In the genomic region with DNA sequence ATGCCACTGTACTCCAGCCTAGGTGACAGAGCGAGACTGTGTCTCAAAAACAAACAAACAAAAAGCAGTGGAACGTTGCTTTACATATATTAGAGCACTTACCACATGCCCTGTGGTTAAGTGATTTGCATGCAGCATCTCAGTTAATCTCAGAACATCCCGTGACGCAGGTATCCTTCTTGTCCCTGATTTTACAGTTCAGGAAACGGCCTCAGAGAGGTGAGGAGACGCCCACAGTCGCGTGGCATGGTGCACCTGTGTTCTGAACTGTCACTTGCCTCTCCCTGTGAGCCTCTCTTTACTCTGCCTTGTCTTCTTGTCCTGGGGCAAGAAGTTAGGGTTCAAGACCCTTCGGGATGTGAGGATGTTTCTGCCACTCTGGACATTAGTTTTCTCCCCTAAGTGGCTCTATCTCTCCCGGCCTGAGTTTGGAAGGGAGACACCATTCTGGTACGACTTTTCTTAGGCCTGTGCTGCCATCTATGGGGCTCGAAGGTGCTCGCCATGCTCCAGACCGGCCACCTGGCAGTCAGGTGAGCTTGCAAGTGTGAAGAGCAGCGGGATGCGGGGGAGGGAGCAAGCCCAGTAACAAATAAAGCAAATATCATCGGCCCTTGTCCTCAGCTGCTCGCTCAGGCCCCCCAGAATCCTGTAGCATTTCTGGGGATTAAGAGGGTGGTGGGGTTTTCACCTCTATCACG, we compare ENCODE assay signal across 8 cellular contexts. TPM values are rescaled to one million over a fixed set of nuclear protein-coding genes. Genes with fewer than 3 reads are reported as not detected.
A peak's percentile ranks its signal among the peaks of the same experiment; 100 is the strongest.
DNase-seq lines count a peak whose midpoint lies in the region; ATAC-seq and TF ChIP-seq lines count a peak whose summit lies in the region.

No MANE protein-coding gene starts in this region.

- H3K4me3 Mint-ChIP-seq in naive B cell = peak overlapping the region; percentile 78 to 89 (median 82)

- no peak for TF ChIP-seq POLR2A in suprapubic skin (IDR thresholded peaks at IDR 0.05)

- H4K20me1 ChIP-seq in OCI-LY3 (ENCODE audit: insufficient read depth, low read length) (no peaks in the 10 kb centered on the region), fibroblast of lung (ENCODE audit: control insufficient read depth, extremely low read depth, insufficient read depth, low read length) (no peaks in the 10 kb centered on the region)

- H3K27me3 Mint-ChIP-seq in naive B cell = peaks cover 0 to 3% (median 0%) of the 10 kb centered on the region in 3 donors

- H3K9ac ChIP-seq in HUES64 (ENCODE audit: low read depth, low read length) (0 out of 2 replicates have a peak overlapping the region, but pooled peaks have one; percentile 2), OCI-LY3 (ENCODE audit: low read length) (peak overlapping the region; percentile 13; the same call in 1 of the 2 replicates), fibroblast of lung (ENCODE audit: insufficient read depth, low read length) (no peak overlapping the region)

- H3K4me3 ChIP-seq in HUES64 (ENCODE audit: low read length) (peak overlapping the region; percentile 64), OCI-LY3 (ENCODE audit: low read length) (peak overlapping the region; percentile 80), fibroblast of lung (replicated peaks in 1 of 4; ENCODE audit: control extremely low read depth in 1 of 4, insufficient read depth in 1 of 4, low read depth in 3 of 4, low read length in 4 of 4) (peak overlapping the region in 3 of 4 experiments; percentile 12 to 56 (median 52)), suprapubic skin (peak overlapping the region; percentile 36)

- DNase-seq in A172 (ENCODE audit: low spot score) = peak; percentile 52
- peak; percentile 46 for DNase-seq in activated T-helper 1 cell treated with Interleukin-2 at 50 U/mL for 16 hours (ENCODE audit: low read depth)
- DNase-seq in fibroblast of lung (ENCODE audit: low read depth in 2 of 2) = peak; percentile 62 to 68
- DNase-seq in naive B cell = peak; percentile 42
- no peak for DNase-seq in suprapubic skin (ENCODE audit: low spot score in 2 of 2)

- H3K4me2 ChIP-seq in OCI-LY3 (ENCODE audit: low read length) (peak overlapping the region; percentile 96), fibroblast of lung (ENCODE audit: extremely low read depth, insufficient read depth, low read length) (peak overlapping the region; percentile 70)

- H3K9me3 Mint-ChIP-seq in naive B cell = no peaks in the 10 kb centered on the region

- no peak for TF ChIP-seq EP300 in suprapubic skin (IDR thresholded peaks at IDR 0.05)

- H3K27ac Mint-ChIP-seq in naive B cell = peak overlapping the region in 4 of 6 donors; percentile 33 to 90 (median 87)

- H3K27ac ChIP-seq in HUES64 (ENCODE audit: low read depth, low read length) = no peak overlapping the region
- no peak overlapping the region for H3K27ac ChIP-seq in OCI-LY3 (ENCODE audit: low read length)
- H3K27ac ChIP-seq in fibroblast of lung (ENCODE audit: insufficient read depth, low read length) = no peak overlapping the region
- no peak overlapping the region for H3K27ac ChIP-seq in suprapubic skin

- TF ChIP-seq CTCF in OCI-LY3 (IDR thresholded peaks at IDR 0.05; ENCODE audit: low read depth, low read length) (peak; percentile 85), fibroblast of lung (conservative IDR thresholded peaks at IDR 0.05 in 1 of 2, IDR thresholded peaks at IDR 0.05 in 1 of 2; ENCODE audit: low read depth in 1 of 2, low read length in 2 of 2) (peak; percentile 70 to 77), suprapubic skin (IDR thresholded peaks at IDR 0.05) (peak in 1 of 2 donors; percentile 2)

- H3K4me1 Mint-ChIP-seq in naive B cell = peaks cover 14 to 20% (median 15%) of the 10 kb centered on the region in 3 donors

- peak; percentile 46 for ATAC-seq in GM18502 (IDR thresholded peaks at IDR 0.05; ENCODE audit: poor library complexity, unreplicated experiment)
- peak; percentile 75 to 76 for ATAC-seq in naive B cell (ENCODE audit: low read depth in 2 of 2)

- peak overlapping the region; percentile 57 for H2AFZ ChIP-seq in OCI-LY3 (ENCODE audit: low read depth, low read length)
- no peak overlapping the region for H2AFZ ChIP-seq in fibroblast of lung (ENCODE audit: low read length)

- H3K36me3 Mint-ChIP-seq in naive B cell = no peaks in the 10 kb centered on the region

- H3K27me3 ChIP-seq in HUES64 (ENCODE audit: insufficient read depth, low read length) = 0 out of 2 replicates have a peak, but pooled peaks cover 5% of the 10 kb centered on the region
- no peaks in the 10 kb centered on the region for H3K27me3 ChIP-seq in OCI-LY3 (ENCODE audit: low read depth, low read length)
- no peaks in the 10 kb centered on the region for H3K27me3 ChIP-seq in fibroblast of lung (ENCODE audit: control insufficient read depth, insufficient read depth, low read length)
- H3K27me3 ChIP-seq in suprapubic skin = no peaks in the 10 kb centered on the region

- H3K9me3 ChIP-seq in HUES64 (ENCODE audit: insufficient read depth, low read depth, low read length) = no peaks in the 10 kb centered on the region
- no peaks in the 10 kb centered on the region for H3K9me3 ChIP-seq in OCI-LY3 (ENCODE audit: insufficient read depth, low read length)
- no peaks in the 10 kb centered on the region for H3K9me3 ChIP-seq in fibroblast of lung (ENCODE audit: control insufficient read depth, insufficient read depth, low read depth, low read length)
- no peaks in the 10 kb centered on the region for H3K9me3 ChIP-seq in suprapubic skin

- H3K79me2 ChIP-seq in OCI-LY3 (ENCODE audit: low read length) (no peaks in the 10 kb centered on the region), fibroblast of lung (ENCODE audit: control insufficient read depth, insufficient read depth, low read length) (no peaks in the 10 kb centered on the region)

- H3K4me1 ChIP-seq in HUES64 (ENCODE audit: insufficient read depth, low read length) (no peaks in the 10 kb centered on the region), OCI-LY3 (ENCODE audit: low read length) (peaks cover 15% of the 10 kb centered on the region), fibroblast of lung (ENCODE audit: control insufficient read depth, extremely low read depth, insufficient read depth, low read length) (no peaks in the 10 kb centered on the region), suprapubic skin (peaks cover 10% of the 10 kb centered on the region)

- WGBS in HUES64 = 47% methylated on average over 17 of the region's 19 CpGs
- 31% methylated on average over 19 of the region's 19 CpGs for WGBS in suprapubic skin

- no peaks in the 10 kb centered on the region for H3K36me3 ChIP-seq in HUES64 (ENCODE audit: insufficient read depth, low read length)
- H3K36me3 ChIP-seq in OCI-LY3 (replicated peaks; ENCODE audit: low read depth, low read length) = no peaks in the 10 kb centered on the region
- no peaks in the 10 kb centered on the region for H3K36me3 ChIP-seq in fibroblast of lung (ENCODE audit: control insufficient read depth, insufficient read depth, low read length)
- H3K36me3 ChIP-seq in suprapubic skin = no peaks in the 10 kb centered on the region

RNA-seq across cellular contexts. Expression of a gene that starts 25.6 kb away (rescaled TPM):
- 176 and 188 TPM in 2 replicates for total RNA-seq in A172 (2014; rRNA removed; shearing (Covaris generic))
- polyA plus RNA-seq in HUES64 (2013, experiment 1 of 2) = 226 TPM
- 217 TPM for polyA plus RNA-seq in HUES64 (2013, experiment 2 of 2)
- total RNA-seq in fibroblast of lung (63.4 and 77.5 TPM in 2 replicates), suprapubic skin (10 to 100 TPM; 52.9 to 76.6 (median 66.4) TPM)
- polyA plus RNA-seq in fibroblast of lung (233 and 250 TPM in 2 replicates), naive B cell (ENCODE audit: low read depth in 6 of 6) (10 to 100 TPM; 35.2 to 81.0 (median 55.7) TPM)
- polyA plus RNA-seq in fibroblast of lung (2012) = 179 and 182 TPM in 2 replicates
- polyA minus RNA-seq in fibroblast of lung (ENCODE audit: low replicate concordance) = 110 and 123 TPM in 2 replicates

Comparison
In these comparisons a context has a peak if more than half of its experiments do, and no peak if none do; other contexts are left out.
1. DNase-seq: peak in A172 (single experiment), activated T-helper 1 cell treated with Interleukin-2 at 50 U/mL for 16 hours (single experiment), fibroblast of lung (2 of 2) and naive B cell (single experiment); none in suprapubic skin (0 of 2).
2. Peak in every context shown above with its lines, with median percentiles within 50 percentile points of each other: H3K4me3 ChIP-seq.